10 cellular contexts compared by ENCODE assay signal in the genomic region with DNA sequence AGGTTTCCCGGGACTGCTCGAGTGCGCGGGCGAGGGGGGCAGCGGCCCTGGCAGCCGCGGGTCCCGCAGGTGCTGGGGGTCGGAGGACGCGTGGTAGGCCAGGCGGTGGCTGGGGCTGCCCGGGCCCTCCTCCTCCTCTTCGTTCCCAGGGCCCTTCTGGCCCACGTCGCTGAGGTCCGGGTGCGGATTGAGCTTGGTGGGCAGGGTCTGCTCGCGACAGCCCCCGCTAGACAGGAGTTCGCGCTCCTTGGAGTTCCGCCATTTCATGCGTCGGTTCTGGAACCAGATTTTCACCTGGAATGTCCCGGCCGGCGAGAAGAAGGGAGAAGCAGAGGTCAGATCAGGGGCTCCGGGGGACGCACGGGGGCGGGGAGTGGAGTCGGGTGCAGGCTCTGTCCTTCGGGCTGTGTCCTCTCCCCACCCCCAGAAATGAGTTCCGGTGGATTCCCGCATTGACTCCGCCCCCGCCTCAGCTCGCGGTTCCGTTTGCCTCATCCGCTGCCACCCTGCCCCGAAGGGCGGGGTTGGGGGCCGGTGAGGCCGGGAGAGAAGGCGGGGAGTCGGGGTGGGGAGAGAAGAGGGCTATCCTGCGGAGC. TPM values are rescaled to one million over a fixed set of nuclear protein-coding genes. Genes with fewer than 3 reads are reported as not detected.
DNase-seq lines count a peak whose midpoint lies in the region; ATAC-seq, FAIRE-seq and TF ChIP-seq lines count a peak whose summit lies in the region.
"Had no signal": no experiment of that assay in that cellular context is flagged by ENCODE, and none has a peak within 500 bp of the region (broad histone marks: within the 10 kb centered on the region; RNA-seq: fewer than 3 reads in every experiment).

No MANE protein-coding gene starts in this region.

- TF ChIP-seq CTCF in liver (IDR thresholded peaks at IDR 0.05; ENCODE audit: low read depth, low read length, missing input control): no peak

- peaks cover 0 to 4% (median 1%) of the 10 kb centered on the region in 4 donors for H3K9me3 ChIP-seq in liver (ENCODE audit: control insufficient read depth in 4 of 4, low read length in 3 of 4)

- H3K27ac ChIP-seq in liver (ENCODE audit: low read depth in 1 of 2, low read length in 2 of 2): no peak overlapping the region

- peaks cover 18% of the 10 kb centered on the region for H3K4me1 Mint-ChIP-seq in activated T-cell treated with anti-CD3 and anti-CD28 coated beads, Interleukin-2, amount 50 U/mL, for 72 hours (ENCODE audit: low read depth)
- H3K4me1 Mint-ChIP-seq in stimulated activated naive CD8-positive, alpha-beta T cell treated with anti-CD3 and anti-CD28 coated beads, Interleukin-15, amount 100 ng/mL, for 72 hours: peaks cover 38% of the 10 kb centered on the region

- no peaks in the 10 kb centered on the region for H3K36me3 ChIP-seq in liver (ENCODE audit: control insufficient read depth in 4 of 4, insufficient read depth in 3 of 4, low read depth in 1 of 4, low read length in 3 of 4)

- no peaks in the 10 kb centered on the region for H3K9me3 Mint-ChIP-seq in activated T-cell treated with anti-CD3 and anti-CD28 coated beads, Interleukin-2, amount 50 U/mL, for 72 hours
- H3K9me3 Mint-ChIP-seq in stimulated activated naive CD8-positive, alpha-beta T cell treated with anti-CD3 and anti-CD28 coated beads, Interleukin-15, amount 100 ng/mL, for 72 hours: peaks cover 5 to 8% of the 10 kb centered on the region in 2 donors

- H3K27me3 Mint-ChIP-seq in activated T-cell treated with anti-CD3 and anti-CD28 coated beads, Interleukin-2, amount 50 U/mL, for 72 hours (ENCODE audit: low read depth): peaks cover 59% of the 10 kb centered on the region
- H3K27me3 Mint-ChIP-seq in stimulated activated naive CD8-positive, alpha-beta T cell treated with anti-CD3 and anti-CD28 coated beads, Interleukin-15, amount 100 ng/mL, for 72 hours: peaks cover 70% of the 10 kb centered on the region

- peaks cover 2 to 5% of the 10 kb centered on the region in 2 donors for H3K36me3 Mint-ChIP-seq in activated T-cell treated with anti-CD3 and anti-CD28 coated beads, Interleukin-2, amount 50 U/mL, for 72 hours (ENCODE audit: insufficient read depth in 2 of 2)

- 4% methylated on average over 51 of the region's 51 CpGs for WGBS in liver

- H3K4me1 ChIP-seq in liver (ENCODE audit: control insufficient read depth in 4 of 4, insufficient read depth in 4 of 4, low read length in 3 of 4): peaks cover 7 to 14% (median 11%) of the 10 kb centered on the region in 4 donors

- peak overlapping the region; percentile 77 to 87 for H3K4me3 Mint-ChIP-seq in activated T-cell treated with anti-CD3 and anti-CD28 coated beads, Interleukin-2, amount 50 U/mL, for 72 hours
- peak overlapping the region; percentile 80 to 85 for H3K4me3 Mint-ChIP-seq in stimulated activated naive CD8-positive, alpha-beta T cell treated with anti-CD3 and anti-CD28 coated beads, Interleukin-15, amount 100 ng/mL, for 72 hours

- peak overlapping the region; percentile 46 for H3K27ac Mint-ChIP-seq in activated T-cell treated with anti-CD3 and anti-CD28 coated beads, Interleukin-2, amount 50 U/mL, for 72 hours
- no peak overlapping the region for H3K27ac Mint-ChIP-seq in stimulated activated naive CD8-positive, alpha-beta T cell treated with anti-CD3 and anti-CD28 coated beads, Interleukin-15, amount 100 ng/mL, for 72 hours

- no peak for TF ChIP-seq POLR2A in H54 (IDR thresholded peaks at IDR 0.05; ENCODE audit: low read depth, low read length)

- FAIRE-seq in HTR-8/SVneo (lab: Jason Lieb, UNC) (no peak), H54 (lab: Jason Lieb, UNC) (no peak)
- FAIRE-seq: A204.1 had no signal

- DNase-seq in DMS53 (lab: John Stamatoyannopoulos, UW) (peak; percentile 78), DMS53 treated with DMSO at 0.1 percent for 48 hours (lab: John Stamatoyannopoulos, UW; ENCODE audit: unreplicated experiment) (no peak), HTR-8/SVneo (ENCODE audit: insufficient read length, low spot score) (no peak), H54 (ENCODE audit: insufficient read length, low spot score) (no peak), GM19240 (ENCODE audit: insufficient read length, low spot score) (no peak)
- peak; percentile 65 to 68 for DNase-seq in activated T-cell treated with anti-CD3 and anti-CD28 coated beads, Interleukin-2, amount 50 U/mL, for 72 hours
- DNase-seq in stimulated activated naive CD8-positive, alpha-beta T cell treated with anti-CD3 and anti-CD28 coated beads, Interleukin-15, amount 100 ng/mL, for 72 hours: peak; percentile 12 to 68

- TF ChIP-seq RAD21 in liver (IDR thresholded peaks at IDR 0.05): no peak

- peak overlapping the region in 2 of 3 donors; percentile 6 to 34 for H3K4me3 ChIP-seq in liver (ENCODE audit: low read depth in 1 of 3, low read length in 3 of 3)

- peaks cover 8 to 36% (median 21%) of the 10 kb centered on the region in 4 donors for H3K27me3 ChIP-seq in liver (ENCODE audit: control insufficient read depth in 4 of 4, insufficient read depth in 4 of 4, low read length in 3 of 4)

- peak; percentile 79 to 85 for ATAC-seq in activated T-cell treated with anti-CD3 and anti-CD28 coated beads, Interleukin-2, amount 50 U/mL, for 72 hours (replicated peaks in 1 of 2)
- ATAC-seq in stimulated activated naive CD8-positive, alpha-beta T cell treated with anti-CD3 and anti-CD28 coated beads, Interleukin-15, amount 100 ng/mL, for 72 hours: peak; percentile 82

- no peak overlapping the region for H3K9ac ChIP-seq in liver (ENCODE audit: low read depth in 1 of 2, low read length in 2 of 2)

TF ChIP-seq in liver, 16 proteins besides CTCF, POLR2A, EP300 and RAD21:
- TF ChIP-seq FOXA2 (IDR thresholded peaks at IDR 0.05) (no peak), HNF4G (IDR thresholded peaks at IDR 0.05) (no peak), EGR1 (IDR thresholded peaks at IDR 0.05; ENCODE audit: low read depth in 2 of 2) (no peak), HNF4A (conservative IDR thresholded peaks at IDR 0.05) (no peak), SP1 (IDR thresholded peaks at IDR 0.05) (no peak), NR2F2 (IDR thresholded peaks at IDR 0.05) (no peak), GABPA (IDR thresholded peaks at IDR 0.05 in 1 of 2, conservative IDR thresholded peaks at IDR 0.05 in 1 of 2) (no peak), JUND (IDR thresholded peaks at IDR 0.05) (no peak), FOXA1 (IDR thresholded peaks at IDR 0.05) (no peak), YY1 (IDR thresholded peaks at IDR 0.05) (no peak), TAF1 (conservative IDR thresholded peaks at IDR 0.05) (no peak), RXRA (IDR thresholded peaks at IDR 0.05) (no peak)
- TF ChIP-seq, protein P1, sequence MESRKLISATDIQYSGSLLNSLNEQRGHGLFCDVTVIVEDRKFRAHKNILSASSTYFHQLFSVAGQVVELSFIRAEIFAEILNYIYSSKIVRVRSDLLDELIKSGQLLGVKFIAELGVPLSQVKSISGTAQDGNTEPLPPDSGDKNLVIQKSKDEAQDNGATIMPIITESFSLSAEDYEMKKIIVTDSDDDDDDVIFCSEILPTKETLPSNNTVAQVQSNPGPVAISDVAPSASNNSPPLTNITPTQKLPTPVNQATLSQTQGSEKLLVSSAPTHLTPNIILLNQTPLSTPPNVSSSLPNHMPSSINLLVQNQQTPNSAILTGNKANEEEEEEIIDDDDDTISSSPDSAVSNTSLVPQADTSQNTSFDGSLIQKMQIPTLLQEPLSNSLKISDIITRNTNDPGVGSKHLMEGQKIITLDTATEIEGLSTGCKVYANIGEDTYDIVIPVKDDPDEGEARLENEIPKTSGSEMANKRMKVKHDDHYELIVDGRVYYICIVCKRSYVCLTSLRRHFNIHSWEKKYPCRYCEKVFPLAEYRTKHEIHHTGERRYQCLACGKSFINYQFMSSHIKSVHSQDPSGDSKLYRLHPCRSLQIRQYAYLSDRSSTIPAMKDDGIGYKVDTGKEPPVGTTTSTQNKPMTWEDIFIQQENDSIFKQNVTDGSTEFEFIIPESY (IDR thresholded peaks at IDR 0.05): no peak
- TF ChIP-seq, protein P2, sequence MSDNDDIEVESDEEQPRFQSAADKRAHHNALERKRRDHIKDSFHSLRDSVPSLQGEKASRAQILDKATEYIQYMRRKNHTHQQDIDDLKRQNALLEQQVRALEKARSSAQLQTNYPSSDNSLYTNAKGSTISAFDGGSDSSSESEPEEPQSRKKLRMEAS (IDR thresholded peaks at IDR 0.05): no peak
- TF ChIP-seq, protein P3, sequence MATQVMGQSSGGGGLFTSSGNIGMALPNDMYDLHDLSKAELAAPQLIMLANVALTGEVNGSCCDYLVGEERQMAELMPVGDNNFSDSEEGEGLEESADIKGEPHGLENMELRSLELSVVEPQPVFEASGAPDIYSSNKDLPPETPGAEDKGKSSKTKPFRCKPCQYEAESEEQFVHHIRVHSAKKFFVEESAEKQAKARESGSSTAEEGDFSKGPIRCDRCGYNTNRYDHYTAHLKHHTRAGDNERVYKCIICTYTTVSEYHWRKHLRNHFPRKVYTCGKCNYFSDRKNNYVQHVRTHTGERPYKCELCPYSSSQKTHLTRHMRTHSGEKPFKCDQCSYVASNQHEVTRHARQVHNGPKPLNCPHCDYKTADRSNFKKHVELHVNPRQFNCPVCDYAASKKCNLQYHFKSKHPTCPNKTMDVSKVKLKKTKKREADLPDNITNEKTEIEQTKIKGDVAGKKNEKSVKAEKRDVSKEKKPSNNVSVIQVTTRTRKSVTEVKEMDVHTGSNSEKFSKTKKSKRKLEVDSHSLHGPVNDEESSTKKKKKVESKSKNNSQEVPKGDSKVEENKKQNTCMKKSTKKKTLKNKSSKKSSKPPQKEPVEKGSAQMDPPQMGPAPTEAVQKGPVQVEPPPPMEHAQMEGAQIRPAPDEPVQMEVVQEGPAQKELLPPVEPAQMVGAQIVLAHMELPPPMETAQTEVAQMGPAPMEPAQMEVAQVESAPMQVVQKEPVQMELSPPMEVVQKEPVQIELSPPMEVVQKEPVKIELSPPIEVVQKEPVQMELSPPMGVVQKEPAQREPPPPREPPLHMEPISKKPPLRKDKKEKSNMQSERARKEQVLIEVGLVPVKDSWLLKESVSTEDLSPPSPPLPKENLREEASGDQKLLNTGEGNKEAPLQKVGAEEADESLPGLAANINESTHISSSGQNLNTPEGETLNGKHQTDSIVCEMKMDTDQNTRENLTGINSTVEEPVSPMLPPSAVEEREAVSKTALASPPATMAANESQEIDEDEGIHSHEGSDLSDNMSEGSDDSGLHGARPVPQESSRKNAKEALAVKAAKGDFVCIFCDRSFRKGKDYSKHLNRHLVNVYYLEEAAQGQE (IDR thresholded peaks at IDR 0.05): no peak
- TF ChIP-seq, protein P4, sequence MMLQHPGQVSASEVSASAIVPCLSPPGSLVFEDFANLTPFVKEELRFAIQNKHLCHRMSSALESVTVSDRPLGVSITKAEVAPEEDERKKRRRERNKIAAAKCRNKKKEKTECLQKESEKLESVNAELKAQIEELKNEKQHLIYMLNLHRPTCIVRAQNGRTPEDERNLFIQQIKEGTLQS (IDR thresholded peaks at IDR 0.05): no peak

RNA-seq across cellular contexts. Expression of a gene that starts 3.9 kb away (rescaled TPM):
- total RNA-seq in activated T-cell treated with anti-CD3 and anti-CD28 coated beads, Interleukin-2, amount 50 U/mL, for 72 hours: not detected
- not detected for total RNA-seq in liver
- polyA plus RNA-seq in liver: not detected
- total RNA-seq: aorta had no signal
- polyA plus RNA-seq: aorta had no signal

Comparison
In these comparisons a context has a peak if more than half of its experiments do, and no peak if none do; other contexts are left out.
1. DNase-seq: peak in DMS53 (single experiment), activated T-cell treated with anti-CD3 and anti-CD28 coated beads, Interleukin-2, amount 50 U/mL, for 72 hours (2 of 2) and stimulated activated naive CD8-positive, alpha-beta T cell treated with anti-CD3 and anti-CD28 coated beads, Interleukin-15, amount 100 ng/mL, for 72 hours (2 of 2); none in DMS53 treated with DMSO at 0.1 percent for 48 hours (single experiment), HTR-8/SVneo (single experiment), H54 (single experiment) and GM19240 (single experiment).